In genomic region chr22:46777609-46777970, GRCh38 we compare ENCODE assay signal across 10 cellular contexts. TPM values are rescaled to one million over a fixed set of nuclear protein-coding genes. Genes with fewer than 3 reads are reported as not detected.
DNase-seq lines count a peak whose midpoint lies in the region; ATAC-seq and TF ChIP-seq lines count a peak whose summit lies in the region.
"Had no signal": no experiment of that assay in that cellular context is flagged by ENCODE, and none has a peak within 500 bp of the region (broad histone marks: within the 10 kb centered on the region; RNA-seq: fewer than 3 reads in every experiment).

No MANE protein-coding gene starts in this region.

- no peak overlapping the region for H3K27ac ChIP-seq in uterus

- TF ChIP-seq CTCF in neural crest cell (conservative IDR thresholded peaks at IDR 0.05) = no peak
- TF ChIP-seq CTCF in uterus (IDR thresholded peaks at IDR 0.05) = no peak
- TF ChIP-seq CTCF in chondrocyte (IDR thresholded peaks at IDR 0.05) = no peak

- H3K4me3 ChIP-seq in uterus = no peak overlapping the region
- H3K4me3 ChIP-seq: adrenal gland, heart right ventricle had no signal

- DNase-seq in DMS79 (lab: John Stamatoyannopoulos, UW) (peak; percentile 17), NCI-H69 (lab: John Stamatoyannopoulos, UW) (peak; percentile 73), neural crest cell (ENCODE audit: low read depth, low spot score) (no peak), uterus (no peak), chondrocyte (ENCODE audit: low spot score) (no peak)
- peak in 1 of 2 donors; percentile 55 for DNase-seq in activated naive CD4-positive, alpha-beta T cell treated with anti-CD3 and anti-CD28 coated beads, Interleukin-2, amount 50 U/mL, for 72 hours (ENCODE audit: low spot score in 2 of 2)

- H3K27me3 ChIP-seq in uterus = no peaks in the 10 kb centered on the region
- H3K27me3 ChIP-seq: adrenal gland, heart right ventricle had no signal

- peaks cover 0 to 33% of the 10 kb centered on the region in 2 donors for H3K36me3 Mint-ChIP-seq in activated naive CD4-positive, alpha-beta T cell treated with anti-CD3 and anti-CD28 coated beads, Interleukin-2, amount 50 U/mL, for 72 hours
- H3K36me3 Mint-ChIP-seq in neural crest cell (ENCODE audit: low read depth) (no peaks in the 10 kb centered on the region), chondrocyte (ENCODE audit: low read depth) (no peaks in the 10 kb centered on the region)

- intact Hi-C loops in uterus (cut with DNase I; ENCODE audit: low total_unique reads) = no loop called here

- H3K4me1 Mint-ChIP-seq in neural crest cell = peaks cover 11% of the 10 kb centered on the region
- H3K4me1 Mint-ChIP-seq in chondrocyte (ENCODE audit: low read depth) = peaks cover 43% of the 10 kb centered on the region

- H3K4me3 Mint-ChIP-seq in neural crest cell (no peak overlapping the region), chondrocyte (ENCODE audit: unreplicated experiment) (no peak overlapping the region)

- no peak for TF ChIP-seq POLR2A in uterus (IDR thresholded peaks at IDR 0.05)

- H3K4me1 ChIP-seq in uterus = peaks cover 0 to 5% of the 10 kb centered on the region in 2 donors

- H3K9me3 ChIP-seq in uterus = no peaks in the 10 kb centered on the region
- H3K9me3 ChIP-seq: adrenal gland, heart right ventricle had no signal

- H3K27me3 Mint-ChIP-seq in neural crest cell (ENCODE audit: low read depth) (no peaks in the 10 kb centered on the region), chondrocyte (ENCODE audit: low read depth) (no peaks in the 10 kb centered on the region)

- no peaks in the 10 kb centered on the region for H3K36me3 ChIP-seq in uterus
- H3K36me3 ChIP-seq: adrenal gland had no signal

- no peak for ATAC-seq in activated naive CD4-positive, alpha-beta T cell treated with anti-CD3 and anti-CD28 coated beads, Interleukin-2, amount 50 U/mL, for 72 hours
- ATAC-seq in GM21423 (IDR thresholded peaks at IDR 0.05; ENCODE audit: unreplicated experiment) (no peak), GM18909 (IDR thresholded peaks at IDR 0.05; ENCODE audit: poor library complexity, unreplicated experiment) (no peak)

- H3K27ac Mint-ChIP-seq in activated naive CD4-positive, alpha-beta T cell treated with anti-CD3 and anti-CD28 coated beads, Interleukin-2, amount 50 U/mL, for 72 hours = peak overlapping the region; percentile 60 to 92
- H3K27ac Mint-ChIP-seq in neural crest cell (ENCODE audit: unreplicated experiment) (peak overlapping the region; percentile 52), chondrocyte (ENCODE audit: unreplicated experiment) (no peak overlapping the region)

- H3K9me3 Mint-ChIP-seq in activated naive CD4-positive, alpha-beta T cell treated with anti-CD3 and anti-CD28 coated beads, Interleukin-2, amount 50 U/mL, for 72 hours = no peaks in the 10 kb centered on the region
- no peaks in the 10 kb centered on the region for H3K9me3 Mint-ChIP-seq in neural crest cell
- no peaks in the 10 kb centered on the region for H3K9me3 Mint-ChIP-seq in chondrocyte (ENCODE audit: low read depth)

RNA-seq across cellular contexts. Expression of gene TBC1D22A, which starts 15.1 kb away (rescaled TPM):
- total RNA-seq in activated naive CD4-positive, alpha-beta T cell treated with anti-CD3 and anti-CD28 coated beads, Interleukin-2, amount 50 U/mL, for 72 hours = 10 to 100 TPM; 17.8 to 50.8 TPM
- total RNA-seq in neural crest cell (14.3 and 15.5 TPM in 2 replicates), uterus (10 to 100 TPM in 3 of 4 donors, 1 to 10 TPM in 1; 9.2 to 45.3 (median 22.8) TPM), chondrocyte (18.9 to 21.1 TPM (median 18.9 TPM) in 3 replicates)

RNA-seq across cellular contexts. Expression of gene CERK, which starts 39.5 kb away (rescaled TPM):
- total RNA-seq in activated naive CD4-positive, alpha-beta T cell treated with anti-CD3 and anti-CD28 coated beads, Interleukin-2, amount 50 U/mL, for 72 hours = 10 to 100 TPM; 44.8 to 48.0 TPM
- 98.7 and 102 TPM in 2 replicates for total RNA-seq in neural crest cell
- total RNA-seq in uterus = 10 to 100 TPM; 37.4 to 59.9 (median 57.3) TPM
- 28.8 to 31.8 TPM (median 29.2 TPM) in 3 replicates for total RNA-seq in chondrocyte

Comparison
In these comparisons a context has a peak if more than half of its experiments do, and no peak if none do; other contexts are left out.
1. DNase-seq: peak in DMS79 (single experiment) and NCI-H69 (single experiment); none in neural crest cell (single experiment), uterus (0 of 2) and chondrocyte (single experiment).